2 cellular contexts compared by ENCODE assay signal in genomic region chr15:73714695-73715301, GRCh38.
TF ChIP-seq lines count a peak whose summit lies in the region.

No MANE protein-coding gene starts in this region.

TF ChIP-seq in WTC11, 78 proteins besides CTCF, POLR2A, EP300 and RAD21:
- peak; percentile 25; the same call in 1 of the 2 replicates for TF ChIP-seq ZNF121 (CRISPR knock-in tag; IDR thresholded peaks at IDR 0.05)
- no peak for TF ChIP-seq EMX1 (CRISPR knock-in tag; IDR thresholded peaks at IDR 0.05)
- no peak for TF ChIP-seq TEAD1 (CRISPR knock-in tag; IDR thresholded peaks at IDR 0.05)
- no peak for TF ChIP-seq PRRX2 (CRISPR knock-in tag; IDR thresholded peaks at IDR 0.05)

TF ChIP-seq in HepG2, 621 proteins besides CTCF, POLR2A, EP300 and RAD21:
- TF ChIP-seq MIXL1 (CRISPR knock-in tag; IDR thresholded peaks at IDR 0.05) (no peak), ZNF678 (CRISPR knock-in tag; IDR thresholded peaks at IDR 0.05) (no peak), KDM1A (CRISPR knock-in tag; IDR thresholded peaks at IDR 0.05) (0 out of 2 replicates have a peak, but pooled peaks have one; percentile 16), IRF1 (CRISPR knock-in tag; IDR thresholded peaks at IDR 0.05; ENCODE audit: low read depth) (no peak), MAF1 (CRISPR knock-in tag; IDR thresholded peaks at IDR 0.05; ENCODE audit: borderline replicate concordance) (no peak), ZNF629 (CRISPR knock-in tag; conservative IDR thresholded peaks at IDR 0.05) (peak; percentile 93), ZMYM3 (CRISPR knock-in tag; IDR thresholded peaks at IDR 0.05) (peak; percentile 73), TP53 (CRISPR knock-in tag; conservative IDR thresholded peaks at IDR 0.05) (no peak), ZNF761 (CRISPR knock-in tag; conservative IDR thresholded peaks at IDR 0.05) (no peak), XBP1 (CRISPR knock-in tag; IDR thresholded peaks at IDR 0.05) (no peak), ZSCAN20 (CRISPR knock-in tag; IDR thresholded peaks at IDR 0.05; ENCODE audit: borderline replicate concordance) (no peak), ISX (CRISPR knock-in tag; conservative IDR thresholded peaks at IDR 0.05) (no peak), ZNF121 (CRISPR knock-in tag; IDR thresholded peaks at IDR 0.05) (peak; percentile 64), AGO1 (IDR thresholded peaks at IDR 0.05; ENCODE audit: low read depth, low read length, poor library complexity, severe bottlenecking) (no peak), HNF4A (CRISPR knock-in tag; IDR thresholded peaks at IDR 0.05) (peak; percentile 6; the same call in 1 of the 2 replicates)
- TF ChIP-seq, protein P1, sequence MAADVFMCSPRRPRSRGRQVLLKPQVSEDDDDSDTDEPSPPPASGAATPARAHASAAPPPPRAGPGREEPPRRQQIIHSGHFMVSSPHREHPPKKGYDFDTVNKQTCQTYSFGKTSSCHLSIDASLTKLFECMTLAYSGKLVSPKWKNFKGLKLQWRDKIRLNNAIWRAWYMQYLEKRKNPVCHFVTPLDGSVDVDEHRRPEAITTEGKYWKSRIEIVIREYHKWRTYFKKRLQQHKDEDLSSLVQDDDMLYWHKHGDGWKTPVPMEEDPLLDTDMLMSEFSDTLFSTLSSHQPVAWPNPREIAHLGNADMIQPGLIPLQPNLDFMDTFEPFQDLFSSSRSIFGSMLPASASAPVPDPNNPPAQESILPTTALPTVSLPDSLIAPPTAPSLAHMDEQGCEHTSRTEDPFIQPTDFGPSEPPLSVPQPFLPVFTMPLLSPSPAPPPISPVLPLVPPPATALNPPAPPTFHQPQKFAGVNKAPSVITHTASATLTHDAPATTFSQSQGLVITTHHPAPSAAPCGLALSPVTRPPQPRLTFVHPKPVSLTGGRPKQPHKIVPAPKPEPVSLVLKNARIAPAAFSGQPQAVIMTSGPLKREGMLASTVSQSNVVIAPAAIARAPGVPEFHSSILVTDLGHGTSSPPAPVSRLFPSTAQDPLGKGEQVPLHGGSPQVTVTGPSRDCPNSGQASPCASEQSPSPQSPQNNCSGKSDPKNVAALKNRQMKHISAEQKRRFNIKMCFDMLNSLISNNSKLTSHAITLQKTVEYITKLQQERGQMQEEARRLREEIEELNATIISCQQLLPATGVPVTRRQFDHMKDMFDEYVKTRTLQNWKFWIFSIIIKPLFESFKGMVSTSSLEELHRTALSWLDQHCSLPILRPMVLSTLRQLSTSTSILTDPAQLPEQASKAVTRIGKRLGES (CRISPR knock-in tag; IDR thresholded peaks at IDR 0.05; ENCODE audit: borderline replicate concordance), result no peak
TF ChIP-seq in HepG2: peak in this region for 5.
